ENCODE assay signal across 13 cellular contexts in the genomic region with DNA sequence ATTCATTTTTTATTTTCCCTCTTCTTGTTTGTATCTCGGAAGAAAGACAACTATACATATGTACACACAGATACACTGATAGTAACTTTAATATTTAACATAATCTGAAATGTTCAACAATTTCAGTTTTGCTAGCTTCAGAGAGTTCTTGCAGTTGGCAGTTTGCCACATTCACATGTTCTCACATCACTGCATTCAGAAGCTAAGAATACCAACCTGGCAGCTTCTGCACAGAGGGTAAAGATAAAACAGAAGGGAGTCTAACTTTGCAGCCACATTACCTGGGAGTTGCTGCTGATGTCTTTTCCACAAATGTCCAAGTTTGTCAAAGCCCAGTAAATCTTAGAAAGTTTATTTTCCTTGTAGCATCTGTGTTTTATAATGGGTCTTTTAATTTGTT.
DNase-seq lines count a peak whose midpoint lies in the region; ATAC-seq and TF ChIP-seq lines count a peak whose summit lies in the region.
"Had no signal": no experiment of that assay in that cellular context is flagged by ENCODE, and none has a peak within 500 bp of the region (broad histone marks: within the 10 kb centered on the region; RNA-seq: fewer than 3 reads in every experiment).

No MANE protein-coding gene starts in this region.

- no peaks in the 10 kb centered on the region for H3K36me3 ChIP-seq in HEK293 (ENCODE audit: control insufficient read depth in 2 of 2, insufficient read depth in 1 of 2, low read length in 2 of 2)
- no peaks in the 10 kb centered on the region for H3K36me3 ChIP-seq in A673 (ENCODE audit: insufficient read depth, low read length, poor library complexity, severe bottlenecking)
- H3K36me3 ChIP-seq: stomach had no signal

- BruUV-seq in A673 (replicated peaks; lab: Mats Ljungman, UMichigan): no TSS peak

- peak; percentile 48 for DNase-seq in amniotic epithelial cell (ENCODE audit: low read depth)
- DNase-seq in kidney tubule cell (ENCODE audit: low spot score): peak; percentile 15
- DNase-seq in middle frontal gyrus (ENCODE audit: extremely low spot score, low spot score): no peak
- no peak for DNase-seq in A673 (ENCODE audit: low spot score)
- no peak for DNase-seq in activated naive CD4-positive, alpha-beta T cell treated with anti-CD3 and anti-CD28 coated beads, Interleukin-2, amount 10 ng/mL, durations not matched to agents 7 days and 5 days
- DNase-seq: activated CD4-positive, alpha-beta T cell treated with anti-CD3 and anti-CD28 coated beads, Interleukin-2, amount 50 U/mL, for 48 hours; CD4-positive, alpha-beta memory T cell; stomach had no signal

- POLR2A ChIA-PET in HEK293 (lab: Yijun Ruan, JAX): no interaction called here
- POLR2A ChIA-PET in A673 (lab: Charles Lee; ENCODE audit: low non-redundant PET): no interaction called here

- H3K27ac ChIP-seq in HEK293 (ENCODE audit: extremely low read depth, low read depth, low read length): no peak overlapping the region
- H3K27ac ChIP-seq in A673 (ENCODE audit: low read depth, low read length, poor library complexity, severe bottlenecking): no peak overlapping the region
- H3K27ac ChIP-seq: HL-60, stomach had no signal

- no peaks in the 10 kb centered on the region for H3K27me3 ChIP-seq in A673 (replicated peaks; ENCODE audit: insufficient read depth, low read depth, low read length, poor library complexity)
- H3K27me3 ChIP-seq: stomach had no signal

- no peaks in the 10 kb centered on the region for H3K9me3 Mint-ChIP-seq in activated naive CD4-positive, alpha-beta T cell treated with anti-CD3 and anti-CD28 coated beads, Interleukin-2, amount 10 ng/mL, durations not matched to agents 7 days and 5 days

- CTCF ChIA-PET in HEK293 (lab: Yijun Ruan, JAX): interaction anchor here (0.6 to 2.3 kb wide), 2 partner anchors 8 to 380 kb away, joined by 3 to 7 read pairs; no protein-coding TSS in a partner anchor
- CTCF ChIA-PET in A673 (lab: Charles Lee): no interaction called here
- CTCF ChIA-PET in activated naive CD4-positive, alpha-beta T cell treated with anti-CD3 and anti-CD28 coated beads, Interleukin-2, amount 10 ng/mL, durations not matched to agents 7 days and 5 days (lab: Charles Lee): no interaction called here

- intact Hi-C loops in A673 (cut with micrococcal nuclease; ENCODE audit: unreplicated experiment): loop anchor here (10.0 kb wide), 2 partner anchors 285 to 345 kb away; no protein-coding TSS in a partner anchor

- H3K4me1 Mint-ChIP-seq in activated naive CD4-positive, alpha-beta T cell treated with anti-CD3 and anti-CD28 coated beads, Interleukin-2, amount 10 ng/mL, durations not matched to agents 7 days and 5 days: no peaks in the 10 kb centered on the region
- H3K4me1 Mint-ChIP-seq: CD4-positive, alpha-beta memory T cell had no signal

- no peak overlapping the region for H3K4me3 Mint-ChIP-seq in activated naive CD4-positive, alpha-beta T cell treated with anti-CD3 and anti-CD28 coated beads, Interleukin-2, amount 10 ng/mL, durations not matched to agents 7 days and 5 days
- H3K4me3 Mint-ChIP-seq: CD4-positive, alpha-beta memory T cell; T-helper 1 cell treated with Interleukin-12 subunit alpha and Interleukin-12 subunit beta and Interleukin-4 antibody, amounts not matched to agents 30 μg/mL and 1 μg/mL, for 36 hours had no signal

- peak; percentile 60 for ATAC-seq in GM18498 (IDR thresholded peaks at IDR 0.05; ENCODE audit: unreplicated experiment)
- ATAC-seq in HG02763 (IDR thresholded peaks at IDR 0.05; ENCODE audit: unreplicated experiment): no peak

- H3K9me3 ChIP-seq in HEK293 (ENCODE audit: control insufficient read depth, insufficient read depth, low read depth, low read length) (no peaks in the 10 kb centered on the region), A673 (ENCODE audit: low read depth, low read length, poor library complexity, severe bottlenecking) (no peaks in the 10 kb centered on the region)
- H3K9me3 ChIP-seq: stomach had no signal

- H3K27me3 Mint-ChIP-seq in activated naive CD4-positive, alpha-beta T cell treated with anti-CD3 and anti-CD28 coated beads, Interleukin-2, amount 10 ng/mL, durations not matched to agents 7 days and 5 days: no peaks in the 10 kb centered on the region
- H3K27me3 Mint-ChIP-seq: CD4-positive, alpha-beta memory T cell had no signal

- H3K36me3 Mint-ChIP-seq in activated naive CD4-positive, alpha-beta T cell treated with anti-CD3 and anti-CD28 coated beads, Interleukin-2, amount 10 ng/mL, durations not matched to agents 7 days and 5 days: no peaks in the 10 kb centered on the region

- no peak overlapping the region for H3K27ac Mint-ChIP-seq in activated naive CD4-positive, alpha-beta T cell treated with anti-CD3 and anti-CD28 coated beads, Interleukin-2, amount 10 ng/mL, durations not matched to agents 7 days and 5 days
- H3K27ac Mint-ChIP-seq: CD4-positive, alpha-beta memory T cell; T-helper 1 cell treated with Interleukin-12 subunit alpha and Interleukin-12 subunit beta and Interleukin-4 antibody, amounts not matched to agents 30 μg/mL and 1 μg/mL, for 36 hours had no signal

- TF ChIP-seq CTCF in HEK293 (tag by site-specific recombination; IDR thresholded peaks at IDR 0.05) (no peak), A673 (conservative IDR thresholded peaks at IDR 0.05; ENCODE audit: low read depth, low read length) (no peak)

- H3K4me3 ChIP-seq in HEK293 (ENCODE audit: low read depth, low read length) (no peak overlapping the region), A673 (ENCODE audit: low read depth, low read length, poor library complexity, severe bottlenecking) (no peak overlapping the region)
- H3K4me3 ChIP-seq: stomach had no signal

- H3K4me1 ChIP-seq in HEK293 (ENCODE audit: control insufficient read depth, insufficient read depth, low read length): peaks cover 10% of the 10 kb centered on the region
- H3K4me1 ChIP-seq in A673 (ENCODE audit: insufficient read depth, low read length, poor library complexity, severe bottlenecking): no peaks in the 10 kb centered on the region

TF ChIP-seq in HEK293, 187 proteins besides CTCF, POLR2A, EP300 and RAD21 (continues in another document):
- no peak for TF ChIP-seq ZBTB6 (tag by site-specific recombination; IDR thresholded peaks at IDR 0.05)
- no peak for TF ChIP-seq ZNF211 (tag by site-specific recombination; IDR thresholded peaks at IDR 0.05; ENCODE audit: low read depth)
- TF ChIP-seq TCF7L2 (IDR thresholded peaks at IDR 0.05; ENCODE audit: borderline replicate concordance, low read depth, low read length): no peak
- 0 out of 2 replicates have a peak, but pooled peaks have one; percentile 11 for TF ChIP-seq MYNN (tag by site-specific recombination; IDR thresholded peaks at IDR 0.05; ENCODE audit: borderline replicate concordance)
- TF ChIP-seq TRIM28 (IDR thresholded peaks at IDR 0.05; ENCODE audit: borderline replicate concordance, low read length): no peak
- no peak for TF ChIP-seq ZNF623 (tag by site-specific recombination; IDR thresholded peaks at IDR 0.05)
- TF ChIP-seq OSR2 (tag by site-specific recombination; IDR thresholded peaks at IDR 0.05): peak; percentile 72
- TF ChIP-seq ZNF391 (tag by site-specific recombination; IDR thresholded peaks at IDR 0.05; ENCODE audit: borderline replicate concordance, low read depth): no peak
- no peak for TF ChIP-seq ZSCAN5A (tag by site-specific recombination; IDR thresholded peaks at IDR 0.05)
- TF ChIP-seq ZNF626 (tag by site-specific recombination; IDR thresholded peaks at IDR 0.05): no peak
- TF ChIP-seq ZBTB26 (tag by site-specific recombination; optimal IDR thresholded peaks at IDR 0.05): no peak
- TF ChIP-seq AEBP2 (tag by site-specific recombination; IDR thresholded peaks at IDR 0.05; ENCODE audit: borderline replicate concordance): no peak
- TF ChIP-seq SCRT2 (tag by site-specific recombination; IDR thresholded peaks at IDR 0.05): no peak

Comparison
In these comparisons a context has a peak if more than half of its experiments do, and no peak if none do; other contexts are left out.
1. DNase-seq: peak in amniotic epithelial cell (single experiment) and kidney tubule cell (single experiment); none in middle frontal gyrus (single experiment), A673 (single experiment) and activated naive CD4-positive, alpha-beta T cell treated with anti-CD3 and anti-CD28 coated beads, Interleukin-2, amount 10 ng/mL, durations not matched to agents 7 days and 5 days (single experiment).